In genomic region chr17:53058031-53058430, GRCh38 we compare ENCODE assay signal across 14 cellular contexts.
"Had no signal": no experiment of that assay in that cellular context is flagged by ENCODE, and none has a peak within 500 bp of the region (broad histone marks: within the 10 kb centered on the region; RNA-seq: fewer than 3 reads in every experiment).

No MANE protein-coding gene starts in this region.

- DNase-seq: activated CD4-positive, alpha-beta T cell treated with anti-CD3 and anti-CD28 coated beads, Interleukin-2, amount 50 U/mL, for 1 hour; activated naive CD4-positive, alpha-beta T cell; activated naive CD8-positive, alpha-beta T cell treated with anti-CD3 and anti-CD28 coated beads, Interleukin-2, amount 10 ng/mL, durations not matched to agents 7 days and 5 days; hypothalamus; left colon; midbrain; pancreas; stimulated activated CD4-positive, alpha-beta T cell treated with anti-CD3 and anti-CD28 coated beads, Interleukin-1b, Interleukin-23, amount 100 ng/mL, for 48 hours; SW 1271; T-helper 9 cell had no signal

- H3K27me3 Mint-ChIP-seq: activated naive CD8-positive, alpha-beta T cell treated with anti-CD3 and anti-CD28 coated beads, Interleukin-2, amount 10 ng/mL, durations not matched to agents 7 days and 5 days had no signal

- H3K4me1 Mint-ChIP-seq: activated naive CD8-positive, alpha-beta T cell treated with anti-CD3 and anti-CD28 coated beads, Interleukin-2, amount 10 ng/mL, durations not matched to agents 7 days and 5 days had no signal

- H3K36me3 Mint-ChIP-seq: activated naive CD8-positive, alpha-beta T cell treated with anti-CD3 and anti-CD28 coated beads, Interleukin-2, amount 10 ng/mL, durations not matched to agents 7 days and 5 days had no signal

- H3K4me3 Mint-ChIP-seq: activated naive CD8-positive, alpha-beta T cell treated with anti-CD3 and anti-CD28 coated beads, Interleukin-2, amount 10 ng/mL, durations not matched to agents 7 days and 5 days; activated T-helper 1 cell treated with anti-CD3 and anti-CD28 coated beads, Interleukin-12 subunit alpha, Interleukin-12 subunit beta, Interleukin-2, Interleukin-4 antibody, amounts not matched to agents 30 ng/mL and 10 ng/mL and 1 ng/mL, durations not matched to agents 14 hours and 24 hours and 36 hours had no signal

- ATAC-seq: activated CD4-positive, CD25-positive, alpha-beta regulatory T cell treated with anti-CD3 and anti-CD28 coated beads, Interleukin-2, amount 50 U/mL, for 24 hours; esophagus mucosa; left colon; pancreas had no signal

- H3K36me3 ChIP-seq: pancreas had no signal

- H3K4me1 ChIP-seq: pancreas had no signal

- H3K27ac ChIP-seq: pancreas had no signal

- H3K9me3 ChIP-seq: pancreas had no signal

- H3K4me3 ChIP-seq: lung, pancreas had no signal

- H3K27ac Mint-ChIP-seq: activated naive CD8-positive, alpha-beta T cell treated with anti-CD3 and anti-CD28 coated beads, Interleukin-2, amount 10 ng/mL, durations not matched to agents 7 days and 5 days; activated T-helper 1 cell treated with anti-CD3 and anti-CD28 coated beads, Interleukin-12 subunit alpha, Interleukin-12 subunit beta, Interleukin-2, Interleukin-4 antibody, amounts not matched to agents 30 ng/mL and 10 ng/mL and 1 ng/mL, durations not matched to agents 14 hours and 24 hours and 36 hours had no signal

- H3K27me3 ChIP-seq: pancreas had no signal
